ENCODE assay signal across 9 cellular contexts in genomic region chr19:46571495-46571894, GRCh38. TPM values are rescaled to one million over a fixed set of nuclear protein-coding genes. Genes with fewer than 3 reads are reported as not detected.
DNase-seq lines count a peak whose midpoint lies in the region; ATAC-seq lines count a peak whose summit lies in the region.
"Had no signal": no experiment of that assay in that cellular context is flagged by ENCODE, and none has a peak within 500 bp of the region (broad histone marks: within the 10 kb centered on the region; RNA-seq: fewer than 3 reads in every experiment).

No MANE protein-coding gene starts in this region.

- intact Hi-C loops in activated T-helper 1 cell treated with anti-CD3 and anti-CD28 coated beads, Interleukin-12 subunit alpha, Interleukin-12 subunit beta, Interleukin-2, Interleukin-4 antibody, amounts not matched to agents 30 ng/mL and 10 ng/mL and 1 ng/mL, durations not matched to agents 14 hours and 24 hours and 36 hours (cut with micrococcal nuclease) = no loop called here
- intact Hi-C loops in sciatic nerve (cut with DNase I) = no loop called here

- peaks cover 9% of the 10 kb centered on the region for H3K4me1 Mint-ChIP-seq in activated T-helper 1 cell treated with anti-CD3 and anti-CD28 coated beads, Interleukin-12 subunit alpha, Interleukin-12 subunit beta, Interleukin-2, Interleukin-4 antibody, amounts not matched to agents 30 ng/mL and 10 ng/mL and 1 ng/mL, durations not matched to agents 14 hours and 24 hours and 36 hours (ENCODE audit: low read depth)

- no peaks in the 10 kb centered on the region for H3K36me3 ChIP-seq in mesenchymal stem cell (ENCODE audit: control insufficient read depth in 1 of 2, insufficient read depth in 2 of 2, low read depth in 1 of 2, low read length in 2 of 2)
- H3K36me3 ChIP-seq: lower lobe of right lung had no signal

- H3K4me1 ChIP-seq in mesenchymal stem cell (ENCODE audit: control insufficient read depth, insufficient read depth, low read depth, low read length) = no peaks in the 10 kb centered on the region

- H3K79me1 ChIP-seq in mesenchymal stem cell (replicated peaks; ENCODE audit: low read length, poor library complexity, severe bottlenecking) = no peaks in the 10 kb centered on the region

- H3K4me3 ChIP-seq in mesenchymal stem cell (ENCODE audit: insufficient read depth in 1 of 2, low read depth in 1 of 2, low read length in 2 of 2) = no peak overlapping the region
- H3K4me3 ChIP-seq: lower lobe of right lung had no signal

- peaks cover 15% of the 10 kb centered on the region for H3K27me3 Mint-ChIP-seq in activated T-helper 1 cell treated with anti-CD3 and anti-CD28 coated beads, Interleukin-12 subunit alpha, Interleukin-12 subunit beta, Interleukin-2, Interleukin-4 antibody, amounts not matched to agents 30 ng/mL and 10 ng/mL and 1 ng/mL, durations not matched to agents 14 hours and 24 hours and 36 hours (ENCODE audit: insufficient read depth)

- H2AFZ ChIP-seq in mesenchymal stem cell (ENCODE audit: low read depth, low read length) = no peak overlapping the region

- peaks cover 0 to 4% of the 10 kb centered on the region in 2 experiments for H3K27me3 ChIP-seq in mesenchymal stem cell (ENCODE audit: control insufficient read depth in 1 of 2, insufficient read depth in 1 of 2, low read length in 2 of 2)

- H2AK5ac ChIP-seq in mesenchymal stem cell (ENCODE audit: low read length, severe bottlenecking) = no peak overlapping the region

- ATAC-seq in sciatic nerve = no peak
- ATAC-seq: lower lobe of right lung had no signal

- H3K18ac ChIP-seq in mesenchymal stem cell (ENCODE audit: low read depth in 1 of 2, low read length in 2 of 2) = no peak overlapping the region

- no peak overlapping the region for H2BK12ac ChIP-seq in mesenchymal stem cell (ENCODE audit: low read length in 2 of 2)

- no peak overlapping the region for H3K27ac Mint-ChIP-seq in activated T-helper 1 cell treated with anti-CD3 and anti-CD28 coated beads, Interleukin-12 subunit alpha, Interleukin-12 subunit beta, Interleukin-2, Interleukin-4 antibody, amounts not matched to agents 30 ng/mL and 10 ng/mL and 1 ng/mL, durations not matched to agents 14 hours and 24 hours and 36 hours

- 68% methylated on average over 4 of the region's 5 CpGs for WGBS in mesenchymal stem cell

- H3K4me3 Mint-ChIP-seq in activated T-helper 1 cell treated with anti-CD3 and anti-CD28 coated beads, Interleukin-12 subunit alpha, Interleukin-12 subunit beta, Interleukin-2, Interleukin-4 antibody, amounts not matched to agents 30 ng/mL and 10 ng/mL and 1 ng/mL, durations not matched to agents 14 hours and 24 hours and 36 hours = no peak overlapping the region

- H3K14ac ChIP-seq in mesenchymal stem cell (ENCODE audit: low read length in 2 of 2) = no peak overlapping the region

- no peaks in the 10 kb centered on the region for H3K9me3 Mint-ChIP-seq in activated T-helper 1 cell treated with anti-CD3 and anti-CD28 coated beads, Interleukin-12 subunit alpha, Interleukin-12 subunit beta, Interleukin-2, Interleukin-4 antibody, amounts not matched to agents 30 ng/mL and 10 ng/mL and 1 ng/mL, durations not matched to agents 14 hours and 24 hours and 36 hours

- H3K4ac ChIP-seq in mesenchymal stem cell (ENCODE audit: low read depth in 1 of 2, low read length in 2 of 2) = no peak overlapping the region

- H2BK120ac ChIP-seq in mesenchymal stem cell (ENCODE audit: low read depth, low read length) = no peak overlapping the region

- no peak overlapping the region for H3K27ac ChIP-seq in mesenchymal stem cell (ENCODE audit: low read length, poor library complexity, severe bottlenecking)
- H3K27ac ChIP-seq: lower lobe of right lung had no signal

- peaks cover 1% of the 10 kb centered on the region for H3K36me3 Mint-ChIP-seq in activated T-helper 1 cell treated with anti-CD3 and anti-CD28 coated beads, Interleukin-12 subunit alpha, Interleukin-12 subunit beta, Interleukin-2, Interleukin-4 antibody, amounts not matched to agents 30 ng/mL and 10 ng/mL and 1 ng/mL, durations not matched to agents 14 hours and 24 hours and 36 hours (ENCODE audit: low read depth)

- DNase-seq in Daoy (ENCODE audit: low read depth) (peak; percentile 35), HuH-7.5 (ENCODE audit: low spot score) (peak; percentile 49), mesenchymal stem cell (peak; percentile 36), NCI-H526 treated with DMSO at 0.1 percent for 48 hours (lab: John Stamatoyannopoulos, UW) (no peak), SHP77 (lab: John Stamatoyannopoulos, UW) (no peak), sciatic nerve (ENCODE audit: low spot score) (no peak)
- peak; percentile 2 for DNase-seq in activated T-helper 1 cell treated with anti-CD3 and anti-CD28 coated beads, Interleukin-12 subunit alpha, Interleukin-12 subunit beta, Interleukin-2, Interleukin-4 antibody, amounts not matched to agents 30 ng/mL and 10 ng/mL and 1 ng/mL, durations not matched to agents 14 hours and 24 hours and 36 hours (ENCODE audit: low spot score)
- DNase-seq: lower lobe of right lung, NCI-H774 had no signal

- H3K9me3 ChIP-seq in mesenchymal stem cell (ENCODE audit: control insufficient read depth, low read length) = no peaks in the 10 kb centered on the region
- H3K9me3 ChIP-seq: lower lobe of right lung had no signal

- no peak overlapping the region for H4K8ac ChIP-seq in mesenchymal stem cell (ENCODE audit: low read length)

- no peak overlapping the region for H3K4me2 ChIP-seq in mesenchymal stem cell (ENCODE audit: low read length, poor library complexity, severe bottlenecking)

- H2BK5ac ChIP-seq in mesenchymal stem cell (ENCODE audit: low read depth, low read length, poor library complexity, severe bottlenecking) = no peak overlapping the region

- no peak overlapping the region for H3K9ac ChIP-seq in mesenchymal stem cell (ENCODE audit: low read length)

- no peak overlapping the region for H4K91ac ChIP-seq in mesenchymal stem cell (ENCODE audit: low read length)

- H3K23ac ChIP-seq in mesenchymal stem cell (ENCODE audit: low read length in 2 of 2) = no peak overlapping the region

- H2BK15ac ChIP-seq in mesenchymal stem cell (ENCODE audit: low read depth, poor library complexity, severe bottlenecking) = no peak overlapping the region

RNA-seq across cellular contexts. Expression of gene CALM3, which starts 29.6 kb away (rescaled TPM):
- 137 and 163 TPM in 2 replicates for total RNA-seq in Daoy (2014; rRNA removed; shearing (Covaris generic))
- total RNA-seq in activated T-helper 1 cell treated with anti-CD3 and anti-CD28 coated beads, Interleukin-12 subunit alpha, Interleukin-12 subunit beta, Interleukin-2, Interleukin-4 antibody, amounts not matched to agents 30 ng/mL and 10 ng/mL and 1 ng/mL, durations not matched to agents 14 hours and 24 hours and 36 hours = 568 and 578 TPM in 2 replicates
- polyA plus RNA-seq in mesenchymal stem cell (2013, experiment 1 of 2) = 253 TPM
- polyA plus RNA-seq in mesenchymal stem cell (2013, experiment 2 of 2) = 257 TPM
- total RNA-seq in sciatic nerve = 237 TPM

RNA-seq across cellular contexts. Expression of gene PTGIR, which starts 53.4 kb away (rescaled TPM):
- 0.12 and 0.34 TPM in 2 replicates for total RNA-seq in Daoy (2014; rRNA removed; shearing (Covaris generic))
- 217 and 218 TPM in 2 replicates for total RNA-seq in activated T-helper 1 cell treated with anti-CD3 and anti-CD28 coated beads, Interleukin-12 subunit alpha, Interleukin-12 subunit beta, Interleukin-2, Interleukin-4 antibody, amounts not matched to agents 30 ng/mL and 10 ng/mL and 1 ng/mL, durations not matched to agents 14 hours and 24 hours and 36 hours
- 20.7 TPM for polyA plus RNA-seq in mesenchymal stem cell (2013, experiment 1 of 2)
- polyA plus RNA-seq in mesenchymal stem cell (2013, experiment 2 of 2) = 19.9 TPM
- 8.0 TPM for total RNA-seq in sciatic nerve

Comparison
In these comparisons a context has a peak if more than half of its experiments do, and no peak if none do; other contexts are left out.
1. DNase-seq: peak in Daoy (single experiment), HuH-7.5 (single experiment), activated T-helper 1 cell treated with anti-CD3 and anti-CD28 coated beads, Interleukin-12 subunit alpha, Interleukin-12 subunit beta, Interleukin-2, Interleukin-4 antibody, amounts not matched to agents 30 ng/mL and 10 ng/mL and 1 ng/mL, durations not matched to agents 14 hours and 24 hours and 36 hours (single experiment) and mesenchymal stem cell (single experiment); none in NCI-H526 treated with DMSO at 0.1 percent for 48 hours (single experiment), SHP77 (0 of 2) and sciatic nerve (single experiment).
2. RNA of gene PTGIR, which starts 53.4 kb away (total RNA-seq): 217 to 218 TPM in activated T-helper 1 cell treated with anti-CD3 and anti-CD28 coated beads, Interleukin-12 subunit alpha, Interleukin-12 subunit beta, Interleukin-2, Interleukin-4 antibody, amounts not matched to agents 30 ng/mL and 10 ng/mL and 1 ng/mL, durations not matched to agents 14 hours and 24 hours and 36 hours; 8.0 TPM in sciatic nerve (single experiment) and 0.12 to 0.34 TPM in Daoy; every median in the first group is over 10 times any median in the second.